ENCODE assay signal across 18 cellular contexts in genomic region chr20:31915491-31916280, GRCh38.
DNase-seq lines count a peak whose midpoint lies in the region; ATAC-seq and TF ChIP-seq lines count a peak whose summit lies in the region.
"Had no signal": no experiment of that assay in that cellular context is flagged by ENCODE, and none has a peak within 500 bp of the region (broad histone marks: within the 10 kb centered on the region; RNA-seq: fewer than 3 reads in every experiment).

No MANE protein-coding gene starts in this region.

- ATAC-seq in HG02870 (IDR thresholded peaks at IDR 0.05; ENCODE audit: unreplicated experiment), result no peak
- ATAC-seq in GM18909 (IDR thresholded peaks at IDR 0.05; ENCODE audit: poor library complexity, unreplicated experiment), result no peak
- ATAC-seq: Right ventricle myocardium inferior had no signal

- TF ChIP-seq CTCF in GM10248 (IDR thresholded peaks at IDR 0.05; ENCODE audit: control extremely low read depth, extremely low read depth, low read depth, missing control alignments), result no peak

- CTCF ChIA-PET in GM10248 (lab: Yijun Ruan, JAX), result interaction anchor here (1.3 to 2.3 kb wide), 2 partner anchors 63 to 93 kb away, joined by 6 read pairs; no protein-coding TSS in a partner anchor

- DNase-seq in GM10248 (ENCODE audit: extremely low spot score) (peak; percentile 5), NCI-H1694 treated with DMSO at 0.1 percent for 48 hours (lab: John Stamatoyannopoulos, UW) (peak; percentile 85), NCI-H774 (lab: John Stamatoyannopoulos, UW) (peak; percentile 37), islet precursor cell (peak; percentile 22), HK-2 (ENCODE audit: unreplicated experiment) (no peak), SKM-1 treated with dmso at 0.1 percent for 144 hours (lab: John Stamatoyannopoulos, UW; ENCODE audit: unreplicated experiment) (no peak)
- DNase-seq: CD4-positive, alpha-beta memory T cell; DMS79 treated with DMSO at 0.1 percent for 48 hours; HCEC 1CT; Kasumi-1; MG63; NCI-H1048; NCI-H187 treated with DMSO at 0.1 percent for 48 hours; NK-92 treated with Interleukin-12 subunit alpha and Interleukin-12 subunit beta, amount 100 ng/mL, for 24 hours; Peyer's patch had no signal

- POLR2A ChIA-PET in GM10248 (lab: Yijun Ruan, JAX), result no interaction called here

Comparison
In these comparisons a context has a peak if more than half of its experiments do, and no peak if none do; other contexts are left out.
1. DNase-seq: peak in GM10248 (single experiment), NCI-H1694 treated with DMSO at 0.1 percent for 48 hours (single experiment), NCI-H774 (single experiment) and islet precursor cell (single experiment); none in HK-2 (single experiment) and SKM-1 treated with dmso at 0.1 percent for 144 hours (single experiment).